In the genomic region with DNA sequence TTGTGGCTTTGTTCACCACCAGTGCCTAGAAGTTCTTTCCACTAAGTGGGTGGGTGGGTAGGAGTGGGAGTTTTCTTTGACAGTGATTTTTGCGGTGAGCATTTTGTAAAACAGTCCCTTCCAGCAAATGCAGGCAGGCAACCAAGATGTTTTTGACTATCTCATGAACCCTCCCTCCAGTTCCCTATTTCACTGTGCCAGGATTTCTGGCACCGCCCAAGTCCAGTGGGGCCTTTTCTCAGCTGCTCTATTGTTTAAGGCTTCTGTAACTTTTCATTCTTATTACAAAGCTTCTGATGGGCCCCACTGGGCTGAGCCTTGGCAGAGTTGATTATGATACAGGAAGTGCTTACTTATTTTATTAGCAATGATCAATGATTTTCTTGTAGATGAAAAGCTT, we compare ENCODE assay signal across 18 cellular contexts.
DNase-seq lines count a peak whose midpoint lies in the region; ATAC-seq and TF ChIP-seq lines count a peak whose summit lies in the region.
"Had no signal": no experiment of that assay in that cellular context is flagged by ENCODE, and none has a peak within 500 bp of the region (broad histone marks: within the 10 kb centered on the region; RNA-seq: fewer than 3 reads in every experiment).

No MANE protein-coding gene starts in this region.

- H3K27me3 ChIP-seq in left ventricle myocardium inferior (ENCODE audit: low read depth) (peaks cover 10% of the 10 kb centered on the region), upper lobe of right lung (no peaks in the 10 kb centered on the region), gastrocnemius medialis (no peaks in the 10 kb centered on the region)
- H3K27me3 ChIP-seq: Peyer's patch had no signal

- H3K4me1 ChIP-seq in left ventricle myocardium inferior = no peaks in the 10 kb centered on the region
- H3K4me1 ChIP-seq in upper lobe of right lung = no peaks in the 10 kb centered on the region
- no peaks in the 10 kb centered on the region for H3K4me1 ChIP-seq in gastrocnemius medialis
- H3K4me1 ChIP-seq: Caco-2, Peyer's patch had no signal

- in situ Hi-C loops in gastrocnemius medialis (cut with MboI; ENCODE audit: low sequenced_read_pairs in 4 of 4) = no loop called here

- DNase-seq in Right ventricle myocardium inferior (ENCODE audit: missing footprints) (no peak), left ventricle myocardium inferior (no peak), OCI-M1 (lab: John Stamatoyannopoulos, UW) (peak; percentile 62), left ventricle myocardium superior (no peak), upper lobe of right lung (no peak), foreskin melanocyte (no peak), gastrocnemius medialis (no peak)
- DNase-seq: Caco-2, DMS153, HFFc6, KG1, NCI-H1092, NCI-H146, NCI-H2081, NCI-H774, Peyer's patch, SHP77 had no signal

- ATAC-seq in Right ventricle myocardium inferior (peak; percentile 58), left ventricle myocardium superior (peak; percentile 61), upper lobe of right lung (peak; percentile 47), gastrocnemius medialis (no peak)

- H3K9me3 ChIP-seq in left ventricle myocardium inferior (replicated peaks) (no peaks in the 10 kb centered on the region), upper lobe of right lung (no peaks in the 10 kb centered on the region), gastrocnemius medialis (no peaks in the 10 kb centered on the region)
- H3K9me3 ChIP-seq: Caco-2, Peyer's patch had no signal

- no peak for TF ChIP-seq POLR2A in gastrocnemius medialis (IDR thresholded peaks at IDR 0.05)

- TF ChIP-seq CTCF in left ventricle myocardium inferior (IDR thresholded peaks at IDR 0.05; ENCODE audit: borderline replicate concordance) (no peak), upper lobe of right lung (IDR thresholded peaks at IDR 0.05) (no peak), gastrocnemius medialis (IDR thresholded peaks at IDR 0.05 in 4 of 5, conservative IDR thresholded peaks at IDR 0.05 in 1 of 5) (no peak)

- no peak overlapping the region for H3K27ac ChIP-seq in left ventricle myocardium inferior (replicated peaks)
- no peak overlapping the region for H3K27ac ChIP-seq in upper lobe of right lung
- no peak overlapping the region for H3K27ac ChIP-seq in gastrocnemius medialis
- H3K27ac ChIP-seq: C4-2B, Peyer's patch had no signal

- intact Hi-C loops in Right ventricle myocardium inferior (cut with DNase I) = no loop called here
- intact Hi-C loops in left ventricle myocardium inferior (cut with micrococcal nuclease) = no loop called here
- intact Hi-C loops in left ventricle myocardium superior (cut with micrococcal nuclease) = no loop called here
- intact Hi-C loops in upper lobe of right lung (cut with DNase I) = no loop called here
- intact Hi-C loops in gastrocnemius medialis (cut with DNase I; ENCODE audit: low total_unique reads) = no loop called here

- H3K4me3 ChIP-seq in left ventricle myocardium inferior (no peak overlapping the region), upper lobe of right lung (no peak overlapping the region), gastrocnemius medialis (no peak overlapping the region)
- H3K4me3 ChIP-seq: Peyer's patch had no signal

- H3K36me3 ChIP-seq in left ventricle myocardium inferior (no peaks in the 10 kb centered on the region), upper lobe of right lung (no peaks in the 10 kb centered on the region), gastrocnemius medialis (no peaks in the 10 kb centered on the region)
- H3K36me3 ChIP-seq: Peyer's patch had no signal

Comparison
In these comparisons a context has a peak if more than half of its experiments do, and no peak if none do; other contexts are left out.
1. ATAC-seq: peak in Right ventricle myocardium inferior (single experiment), left ventricle myocardium superior (single experiment) and upper lobe of right lung (single experiment); none in gastrocnemius medialis (0 of 2).